7 cellular contexts compared by ENCODE assay signal in the genomic region with DNA sequence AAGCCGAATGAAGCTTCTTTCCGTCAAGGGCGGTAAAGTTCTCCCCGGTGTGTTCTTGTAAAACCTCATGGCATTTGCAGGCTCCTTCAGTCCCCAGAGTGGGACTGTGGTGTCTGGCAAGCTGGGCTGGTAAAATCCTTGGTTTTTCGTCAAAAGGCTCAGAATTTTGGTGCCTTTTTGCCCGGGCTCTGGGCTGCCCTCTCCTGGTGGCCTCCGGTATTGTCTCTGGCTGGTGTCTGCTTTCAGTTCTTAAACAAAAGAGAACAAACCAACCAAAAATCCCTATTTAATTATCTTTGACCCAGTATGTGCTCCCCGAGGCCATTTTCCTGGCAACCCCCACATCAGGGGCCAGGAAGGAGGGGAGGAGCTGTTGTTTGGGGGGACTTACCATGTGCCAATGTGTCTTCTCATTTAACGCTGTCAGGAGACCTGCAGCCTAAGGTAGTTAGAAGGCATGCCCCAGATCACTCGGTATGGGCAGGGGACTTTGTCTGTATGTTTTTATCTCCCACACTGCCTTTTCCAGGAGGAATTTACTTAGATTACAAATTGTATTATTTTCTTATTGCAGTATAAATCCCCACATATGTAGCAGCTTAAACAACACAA. TPM values are rescaled to one million over a fixed set of nuclear protein-coding genes. Genes with fewer than 3 reads are reported as not detected.
DNase-seq lines count a peak whose midpoint lies in the region; ATAC-seq and TF ChIP-seq lines count a peak whose summit lies in the region.

No MANE protein-coding gene starts in this region.

- H3K27ac ChIP-seq in GM23248 (no peak overlapping the region), SU-DHL-6 (ENCODE audit: low read depth, low read length) (no peak overlapping the region), gastrocnemius medialis (no peak overlapping the region)

- H3K4me3 ChIP-seq in GM23248 (no peak overlapping the region), SU-DHL-6 (ENCODE audit: insufficient read depth, low read length, poor library complexity, severe bottlenecking) (no peak overlapping the region), gastrocnemius medialis (no peak overlapping the region)

- DNase-seq in GM23248: peak; percentile 40
- peak; percentile 73 for DNase-seq in endothelial cell (ENCODE audit: low spot score)
- no peak for DNase-seq in gastrocnemius medialis
- no peak for DNase-seq in NCI-H226

- peaks cover 4% of the 10 kb centered on the region for H3K27me3 Mint-ChIP-seq in endothelial cell (ENCODE audit: unreplicated experiment)

- H4K20me1 ChIP-seq in GM23248 (ENCODE audit: insufficient read depth): no peaks in the 10 kb centered on the region
- no peaks in the 10 kb centered on the region for H4K20me1 ChIP-seq in SU-DHL-6 (ENCODE audit: low read depth, low read length)

- no peaks in the 10 kb centered on the region for H3K36me3 Mint-ChIP-seq in endothelial cell (ENCODE audit: low read depth, unreplicated experiment)

- H3K27me3 ChIP-seq in GM23248 (replicated peaks; ENCODE audit: insufficient read depth): no peaks in the 10 kb centered on the region
- H3K27me3 ChIP-seq in SU-DHL-6 (ENCODE audit: low read length): no peaks in the 10 kb centered on the region
- no peaks in the 10 kb centered on the region for H3K27me3 ChIP-seq in gastrocnemius medialis

- WGBS in GM23248 (ENCODE audit: low coverage in 1 of 2, low lambda C conversion rate in 2 of 2, missing lambda C conversion rate in 2 of 2), 2 experiments: 31 to 42% methylated on average over 10 of the region's 10 CpGs

- H3K9me2 ChIP-seq in GM23248 (ENCODE audit: insufficient read depth): no peaks in the 10 kb centered on the region
- no peaks in the 10 kb centered on the region for H3K9me2 ChIP-seq in SU-DHL-6 (replicated peaks; ENCODE audit: insufficient read depth, low read length)

- H3K4me1 ChIP-seq in GM23248 (ENCODE audit: insufficient read depth) (no peaks in the 10 kb centered on the region), gastrocnemius medialis (no peaks in the 10 kb centered on the region)

- no peak overlapping the region for H3K4me3 Mint-ChIP-seq in endothelial cell (ENCODE audit: unreplicated experiment)

- H2AFZ ChIP-seq in GM23248: no peak overlapping the region
- H2AFZ ChIP-seq in SU-DHL-6 (ENCODE audit: low read depth, low read length, severe bottlenecking): no peak overlapping the region

- no peak for TF ChIP-seq POLR2A in gastrocnemius medialis (IDR thresholded peaks at IDR 0.05)

- no peak overlapping the region for H3K27ac Mint-ChIP-seq in endothelial cell (ENCODE audit: unreplicated experiment)

- H3K79me2 ChIP-seq in GM23248 (ENCODE audit: insufficient read depth) (no peaks in the 10 kb centered on the region), SU-DHL-6 (ENCODE audit: insufficient read depth, low read length) (no peaks in the 10 kb centered on the region)

- ATAC-seq in gastrocnemius medialis: no peak
- ATAC-seq in GM18519 (IDR thresholded peaks at IDR 0.05; ENCODE audit: low FRiP score, unreplicated experiment): no peak
- no peak for ATAC-seq in GM19452 (IDR thresholded peaks at IDR 0.05; ENCODE audit: unreplicated experiment)

- H3K4me2 ChIP-seq in GM23248 (ENCODE audit: unreplicated experiment) (no peak overlapping the region), SU-DHL-6 (ENCODE audit: low read depth, low read length, poor library complexity, severe bottlenecking) (no peak overlapping the region)

- intact Hi-C loops in gastrocnemius medialis (cut with DNase I; ENCODE audit: low total_unique reads): loop anchor here (10.0 kb wide), 1 partner anchor 1208 kb away; no protein-coding TSS in a partner anchor

- in situ Hi-C loops in GM23248 (cut with MboI) (no loop called here), gastrocnemius medialis (cut with MboI; ENCODE audit: low sequenced_read_pairs in 4 of 4) (no loop called here)

- H3K9me3 ChIP-seq in GM23248 (ENCODE audit: low read depth): no peaks in the 10 kb centered on the region
- H3K9me3 ChIP-seq in SU-DHL-6 (ENCODE audit: insufficient read depth, low read length): no peaks in the 10 kb centered on the region
- H3K9me3 ChIP-seq in gastrocnemius medialis: no peaks in the 10 kb centered on the region

- H3K4me1 Mint-ChIP-seq in endothelial cell (ENCODE audit: unreplicated experiment): no peaks in the 10 kb centered on the region

- H3F3A ChIP-seq in GM23248 (ENCODE audit: insufficient read depth) (no peaks in the 10 kb centered on the region), SU-DHL-6 (ENCODE audit: insufficient read depth) (no peaks in the 10 kb centered on the region)

- TF ChIP-seq CTCF in SU-DHL-6 (IDR thresholded peaks at IDR 0.05; ENCODE audit: insufficient read depth, low read length, poor library complexity, severe bottlenecking) (peak; percentile 79), endothelial cell (IDR thresholded peaks at IDR 0.05; ENCODE audit: unreplicated experiment) (peak; percentile 95), gastrocnemius medialis (IDR thresholded peaks at IDR 0.05 in 4 of 5, conservative IDR thresholded peaks at IDR 0.05 in 1 of 5) (peak in 4 of 5 experiments; percentile 24 to 59 (median 37))

- no peak overlapping the region for H3K9ac ChIP-seq in GM23248
- no peak overlapping the region for H3K9ac ChIP-seq in SU-DHL-6 (ENCODE audit: low read length)

- H3K36me3 ChIP-seq in GM23248 (ENCODE audit: low read depth) (no peaks in the 10 kb centered on the region), SU-DHL-6 (ENCODE audit: low read length) (no peaks in the 10 kb centered on the region), gastrocnemius medialis (no peaks in the 10 kb centered on the region)

- no peaks in the 10 kb centered on the region for H3K9me3 Mint-ChIP-seq in endothelial cell (ENCODE audit: unreplicated experiment)

RNA-seq across cellular contexts. Expression of gene CDH4, which starts 11.1 kb away (rescaled TPM):
- total RNA-seq in GM23248 (2014; rRNA removed; shearing (Covaris generic)): 3.9 and 4.4 TPM in 2 replicates
- polyA plus RNA-seq in GM23248 (2016; fragmentation: Nextera tagmentation; extraction: Ambion mirVana): 1.1 and 1.2 TPM in 2 replicates
- total RNA-seq in endothelial cell (ENCODE audit: unreplicated experiment) (0.23 TPM), gastrocnemius medialis (1 to 10 TPM in 2 of 4 donors, under 1 TPM in 2; 0.38 to 1.2 (median 0.86) TPM)

Comparison
In these comparisons a context has a peak if more than half of its experiments do, and no peak if none do; other contexts are left out.
1. DNase-seq: peak in GM23248 (single experiment) and endothelial cell (single experiment); none in gastrocnemius medialis (0 of 2) and NCI-H226 (single experiment).
2. CTCF ChIP-seq: peak in every context shown above with its lines; median percentile 95 in endothelial cell; 79 in SU-DHL-6; 37 in gastrocnemius medialis.